8 cellular contexts compared by ENCODE assay signal in genomic region chr16:53085539-53086450, GRCh38. TPM values are rescaled to one million over a fixed set of nuclear protein-coding genes. Genes with fewer than 3 reads are reported as not detected.
A peak's percentile ranks its signal among the peaks of the same experiment; 100 is the strongest.
DNase-seq lines count a peak whose midpoint lies in the region; ATAC-seq and TF ChIP-seq lines count a peak whose summit lies in the region.

No MANE protein-coding gene starts in this region.

- no TSS peak for BruUV-seq in Caco-2 (replicated peaks; lab: Mats Ljungman, UMichigan)

- CTCF ChIA-PET in HEK293 (lab: Yijun Ruan, JAX) (no interaction called here), Caco-2 (lab: Charles Lee) (no interaction called here)

- POLR2A ChIA-PET in HEK293 (lab: Yijun Ruan, JAX) = no interaction called here
- POLR2A ChIA-PET in Caco-2 (lab: Charles Lee) = no interaction called here

- H3K4me3 ChIP-seq in HEK293 (ENCODE audit: low read depth, low read length) (no peak overlapping the region), adrenal gland (no peak overlapping the region), skeletal muscle tissue (ENCODE audit: low read length in 3 of 3) (peak overlapping the region in 1 of 3 donors; percentile 9), Caco-2 (ENCODE audit: low read depth, low read length) (no peak overlapping the region)

- WGBS in adrenal gland, 4 donors = 18 to 38% (median 33%) methylated on average over 9 to 10 of the region's 10 CpGs

- H3K27me3 ChIP-seq in adrenal gland (no peaks in the 10 kb centered on the region), skeletal muscle tissue (ENCODE audit: control insufficient read depth in 3 of 3, insufficient read depth in 3 of 3, low read length in 3 of 3) (no peaks in the 10 kb centered on the region), Caco-2 (replicated peaks; ENCODE audit: control insufficient read depth, insufficient read depth, low read length) (no peaks in the 10 kb centered on the region)

- peak in 1 of 2 donors; percentile 29 for TF ChIP-seq POLR2A in adrenal gland (IDR thresholded peaks at IDR 0.05)

- no peaks in the 10 kb centered on the region for H3K9me3 ChIP-seq in HEK293 (ENCODE audit: control insufficient read depth, insufficient read depth, low read depth, low read length)
- no peaks in the 10 kb centered on the region for H3K9me3 ChIP-seq in adrenal gland (replicated peaks in 1 of 3)
- H3K9me3 ChIP-seq in skeletal muscle tissue (ENCODE audit: control insufficient read depth in 3 of 3, low read length in 3 of 3) = no peaks in the 10 kb centered on the region
- no peaks in the 10 kb centered on the region for H3K9me3 ChIP-seq in Caco-2

- H3K4me1 Mint-ChIP-seq in Caco-2 (ENCODE audit: low read depth, unreplicated experiment) = no peaks in the 10 kb centered on the region

- H3K36me3 ChIP-seq in HEK293 (ENCODE audit: control insufficient read depth in 2 of 2, insufficient read depth in 1 of 2, low read length in 2 of 2) (no peaks in the 10 kb centered on the region; a peak in 1 of 3 replicates), adrenal gland (replicated peaks in 1 of 2) (no peaks in the 10 kb centered on the region), skeletal muscle tissue (ENCODE audit: control insufficient read depth in 3 of 3, insufficient read depth in 3 of 3, low read length in 3 of 3) (no peaks in the 10 kb centered on the region), Caco-2 (ENCODE audit: control insufficient read depth, insufficient read depth, low read length) (no peaks in the 10 kb centered on the region; the same call in 1 of the 2 replicates)

- ATAC-seq in left cardiac atrium (peak in 1 of 2 donors; percentile 1), GM21367 (IDR thresholded peaks at IDR 0.05; ENCODE audit: unreplicated experiment) (no peak)

- no peaks in the 10 kb centered on the region for H3K27me3 Mint-ChIP-seq in Caco-2 (ENCODE audit: insufficient read depth, unreplicated experiment)

- H3K4me3 Mint-ChIP-seq in Caco-2 (ENCODE audit: unreplicated experiment) = no peak overlapping the region

- no peak for TF ChIP-seq CTCF in HEK293 (tag by site-specific recombination; IDR thresholded peaks at IDR 0.05)
- peak in 1 of 6 experiments; percentile 17 for TF ChIP-seq CTCF in adrenal gland (IDR thresholded peaks at IDR 0.05)
- TF ChIP-seq CTCF in Caco-2 (IDR thresholded peaks at IDR 0.05; ENCODE audit: insufficient read depth in 1 of 2, low read depth in 1 of 2, low read length in 1 of 2, severe bottlenecking in 1 of 2, unreplicated experiment in 1 of 2) = no peak

- peaks cover 6% of the 10 kb centered on the region; the same call in 1 of the 2 replicates for H3K4me1 ChIP-seq in HEK293 (ENCODE audit: control insufficient read depth, insufficient read depth, low read length)
- peaks cover 64 to 84% of the 10 kb centered on the region in 2 donors for H3K4me1 ChIP-seq in adrenal gland (replicated peaks in 1 of 2)
- peaks cover 42 to 67% (median 54%) of the 10 kb centered on the region in 3 donors for H3K4me1 ChIP-seq in skeletal muscle tissue (ENCODE audit: control insufficient read depth in 3 of 3, insufficient read depth in 3 of 3, low read length in 3 of 3)
- no peaks in the 10 kb centered on the region for H3K4me1 ChIP-seq in Caco-2

- intact Hi-C loops in adrenal gland (cut with DNase I) = no loop called here
- intact Hi-C loops in left cardiac atrium (cut with DNase I) = no loop called here
- intact Hi-C loops in Caco-2 (cut with micrococcal nuclease; ENCODE audit: unreplicated experiment) = no loop called here

- no peak overlapping the region for H3K27ac Mint-ChIP-seq in Caco-2 (ENCODE audit: unreplicated experiment)

- no peaks in the 10 kb centered on the region for H3K9me3 Mint-ChIP-seq in Caco-2 (ENCODE audit: unreplicated experiment)

- H3K27ac ChIP-seq in HEK293 (ENCODE audit: extremely low read depth, low read depth, low read length) (no peak overlapping the region), adrenal gland (peak overlapping the region; percentile 71 to 96 (median 87)), skeletal muscle tissue (ENCODE audit: low read depth, low read length) (peak overlapping the region; percentile 80)

- DNase-seq in adrenal gland (peak in 6 of 7 donors; percentile 52 to 70 (median 58)), left cardiac atrium (peak; percentile 33), Caco-2 (no peak), T-helper 2 cell (no peak), inferior parietal cortex (ENCODE audit: extremely low spot score) (no peak)

- H3K9ac ChIP-seq in skeletal muscle tissue (ENCODE audit: low read depth in 1 of 3, low read length in 3 of 3) = peak overlapping the region in 2 of 3 donors; percentile 36 to 47

- H3K36me3 Mint-ChIP-seq in Caco-2 (ENCODE audit: insufficient read depth, unreplicated experiment) = no peaks in the 10 kb centered on the region

TF ChIP-seq in HEK293, 187 proteins besides CTCF, POLR2A, EP300 and RAD21:
- no peak for TF ChIP-seq ZNF350 (tag by site-specific recombination; IDR thresholded peaks at IDR 0.05)
- TF ChIP-seq ZIC2 (tag by site-specific recombination; IDR thresholded peaks at IDR 0.05) = peak; percentile 35; the same call in 1 of the 2 replicates
- TF ChIP-seq ZNF133 (tag by site-specific recombination; IDR thresholded peaks at IDR 0.05) = peak; percentile 80
- no peak for TF ChIP-seq ZNF146 (tag by site-specific recombination; IDR thresholded peaks at IDR 0.05)
- no peak for TF ChIP-seq ZNF561 (tag by site-specific recombination; IDR thresholded peaks at IDR 0.05; ENCODE audit: borderline replicate concordance)

RNA-seq across cellular contexts. Expression of gene CHD9, which starts 31.0 kb away (rescaled TPM):
- total RNA-seq in adrenal gland (10 to 100 TPM; 28.3 to 95.9 (median 61.2) TPM), left cardiac atrium (10 to 100 TPM; 44.2 to 60.3 TPM), skeletal muscle tissue (69.4 TPM), Caco-2 (2022) (29.1 and 32.0 TPM in 2 replicates)
- 10 to 100 TPM; 10.0 to 29.7 (median 27.3) TPM for polyA plus RNA-seq in adrenal gland

RNA-seq across cellular contexts. Expression of gene CHD9NB, which starts 33.1 kb away (rescaled TPM):
- total RNA-seq in adrenal gland (1 to 10 TPM in 1 of 8 donors, under 1 TPM in 7; 0.19 to 1.3 (median 0.56) TPM), left cardiac atrium (under 1 TPM; 0.47 to 0.94 TPM), skeletal muscle tissue (0.52 TPM), Caco-2 (2022) (not detected in 2 replicates)
- under 1 TPM; 0.11 to 0.64 (median 0.40) TPM for polyA plus RNA-seq in adrenal gland

Comparison
In these comparisons a context has a peak if more than half of its experiments do, and no peak if none do; other contexts are left out.
1. DNase-seq: peak in adrenal gland (6 of 7) and left cardiac atrium (single experiment); none in Caco-2 (0 of 2), T-helper 2 cell (0 of 5) and inferior parietal cortex (single experiment).